In the genomic region with DNA sequence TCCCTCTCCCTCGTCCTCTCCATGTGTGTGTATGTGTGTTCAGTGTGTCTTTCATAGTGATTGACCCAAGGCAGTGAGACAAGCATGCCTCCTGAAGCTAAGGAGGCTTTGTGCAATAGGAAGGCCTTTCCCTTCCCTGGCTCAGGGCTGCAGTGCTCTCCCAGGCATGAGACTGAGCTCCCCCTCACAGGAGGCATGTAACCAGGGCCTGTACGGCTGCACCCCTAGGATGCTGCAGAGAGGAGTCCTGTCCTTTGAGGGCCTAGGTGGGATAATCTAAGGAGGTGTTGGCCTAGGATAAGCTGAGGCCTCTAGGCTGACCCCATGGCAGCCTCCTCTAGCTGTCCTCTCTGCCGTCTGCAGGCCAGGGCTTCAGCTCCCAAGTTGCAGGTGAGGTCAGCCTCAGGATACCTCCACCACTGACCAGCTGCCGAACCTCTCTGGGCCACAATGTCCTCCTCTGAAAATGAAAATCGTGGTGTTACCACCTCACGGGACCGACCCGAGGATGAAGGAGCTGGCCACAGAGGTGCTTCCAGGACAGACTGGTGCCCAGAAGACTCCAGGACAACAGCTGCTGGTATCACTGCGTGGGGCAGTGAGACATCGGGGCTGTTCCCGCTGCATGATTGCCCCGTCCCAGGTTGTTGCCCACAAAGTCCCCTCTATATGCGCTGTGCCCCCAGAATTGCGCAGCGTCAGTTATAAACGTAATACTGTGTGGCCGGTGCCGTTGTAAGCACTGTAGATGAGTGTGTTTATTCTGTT, we compare ENCODE assay signal across 18 cellular contexts.
A peak's percentile ranks its signal among the peaks of the same experiment; 100 is the strongest.
DNase-seq lines count a peak whose midpoint lies in the region; ATAC-seq and TF ChIP-seq lines count a peak whose summit lies in the region.
"Had no signal": no experiment of that assay in that cellular context is flagged by ENCODE, and none has a peak within 500 bp of the region (broad histone marks: within the 10 kb centered on the region; RNA-seq: fewer than 3 reads in every experiment).

No MANE protein-coding gene starts in this region.

- no peak overlapping the region for H3K9ac ChIP-seq in iPS-15b (ENCODE audit: low read depth, low read length)
- H3K9ac ChIP-seq: KMS-11 had no signal

- POLR2A ChIA-PET in HEK293T (lab: Yijun Ruan, JAX), result interaction anchor here (0.6 kb wide), 1 partner anchor 73 kb away, joined by 3 read pairs; no protein-coding TSS in a partner anchor

- no peaks in the 10 kb centered on the region for H3K9me3 ChIP-seq in iPS-15b (ENCODE audit: control insufficient read depth, insufficient read depth, low read length)

- H3K9me3 Mint-ChIP-seq in activated T-cell treated with anti-CD3 and anti-CD28 coated beads, Interleukin-2, amount 50 U/mL, for 24 hours, result no peaks in the 10 kb centered on the region
- H3K9me3 Mint-ChIP-seq in activated T-cell treated with anti-CD3 and anti-CD28 coated beads, Interleukin-2, amount 50 U/mL, for 72 hours, result no peaks in the 10 kb centered on the region
- no peaks in the 10 kb centered on the region for H3K9me3 Mint-ChIP-seq in activated naive CD8-positive, alpha-beta T cell treated with anti-CD3 and anti-CD28 coated beads, Interleukin-2, amount 50 U/mL, for 24 hours

- ATAC-seq in activated T-cell treated with anti-CD3 and anti-CD28 coated beads, Interleukin-2, amount 50 U/mL, for 72 hours (replicated peaks in 1 of 2), result no peak
- no peak for ATAC-seq in GM19324 (IDR thresholded peaks at IDR 0.05; ENCODE audit: low FRiP score, unreplicated experiment)
- ATAC-seq in activated naive CD8-positive, alpha-beta T cell treated with anti-CD3 and anti-CD28 coated beads, Interleukin-2, amount 50 U/mL, for 24 hours, result no peak

- H3K27me3 ChIP-seq in iPS-15b (ENCODE audit: control insufficient read depth, insufficient read depth, low read length), result peaks cover 21% of the 10 kb centered on the region

- peaks cover 8% of the 10 kb centered on the region for H3K4me1 Mint-ChIP-seq in activated T-cell treated with anti-CD3 and anti-CD28 coated beads, Interleukin-2, amount 50 U/mL, for 24 hours (ENCODE audit: low read depth)
- H3K4me1 Mint-ChIP-seq in activated T-cell treated with anti-CD3 and anti-CD28 coated beads, Interleukin-2, amount 50 U/mL, for 72 hours (ENCODE audit: low read depth), result peaks cover 11% of the 10 kb centered on the region
- peaks cover 6% of the 10 kb centered on the region for H3K4me1 Mint-ChIP-seq in activated naive CD8-positive, alpha-beta T cell treated with anti-CD3 and anti-CD28 coated beads, Interleukin-2, amount 50 U/mL, for 24 hours

- CTCF ChIA-PET in HEK293T (lab: Yijun Ruan, JAX), result no interaction called here

- peaks cover 79% of the 10 kb centered on the region for H3K27me3 Mint-ChIP-seq in activated T-cell treated with anti-CD3 and anti-CD28 coated beads, Interleukin-2, amount 50 U/mL, for 24 hours
- peaks cover 65% of the 10 kb centered on the region for H3K27me3 Mint-ChIP-seq in activated T-cell treated with anti-CD3 and anti-CD28 coated beads, Interleukin-2, amount 50 U/mL, for 72 hours (ENCODE audit: low read depth)
- H3K27me3 Mint-ChIP-seq in activated naive CD8-positive, alpha-beta T cell treated with anti-CD3 and anti-CD28 coated beads, Interleukin-2, amount 50 U/mL, for 24 hours, result peaks cover 38% of the 10 kb centered on the region

- H3K4me3 Mint-ChIP-seq in activated T-cell treated with anti-CD3 and anti-CD28 coated beads, Interleukin-2, amount 50 U/mL, for 24 hours, result no peak overlapping the region
- no peak overlapping the region for H3K4me3 Mint-ChIP-seq in activated T-cell treated with anti-CD3 and anti-CD28 coated beads, Interleukin-2, amount 50 U/mL, for 72 hours
- H3K4me3 Mint-ChIP-seq in activated naive CD8-positive, alpha-beta T cell treated with anti-CD3 and anti-CD28 coated beads, Interleukin-2, amount 50 U/mL, for 24 hours, result no peak overlapping the region
- H3K4me3 Mint-ChIP-seq: H9 had no signal

- H3K36me3 Mint-ChIP-seq in activated T-cell treated with anti-CD3 and anti-CD28 coated beads, Interleukin-2, amount 50 U/mL, for 24 hours (ENCODE audit: low read depth), result no peaks in the 10 kb centered on the region
- H3K36me3 Mint-ChIP-seq in activated T-cell treated with anti-CD3 and anti-CD28 coated beads, Interleukin-2, amount 50 U/mL, for 72 hours (ENCODE audit: insufficient read depth in 2 of 2), result no peaks in the 10 kb centered on the region
- no peaks in the 10 kb centered on the region for H3K36me3 Mint-ChIP-seq in activated naive CD8-positive, alpha-beta T cell treated with anti-CD3 and anti-CD28 coated beads, Interleukin-2, amount 50 U/mL, for 24 hours (ENCODE audit: low read depth)

- no peaks in the 10 kb centered on the region for H3K36me3 ChIP-seq in iPS-15b (ENCODE audit: control insufficient read depth, insufficient read depth, low read length)

- H3K4me3 ChIP-seq in iPS-15b (ENCODE audit: low read depth, low read length), result peak overlapping the region; percentile 36

- no peak overlapping the region for H3K27ac Mint-ChIP-seq in activated T-cell treated with anti-CD3 and anti-CD28 coated beads, Interleukin-2, amount 50 U/mL, for 24 hours
- H3K27ac Mint-ChIP-seq in activated T-cell treated with anti-CD3 and anti-CD28 coated beads, Interleukin-2, amount 50 U/mL, for 72 hours, result no peak overlapping the region
- H3K27ac Mint-ChIP-seq in activated naive CD8-positive, alpha-beta T cell treated with anti-CD3 and anti-CD28 coated beads, Interleukin-2, amount 50 U/mL, for 24 hours, result no peak overlapping the region
- H3K27ac Mint-ChIP-seq: H9 had no signal

- peaks cover 2% of the 10 kb centered on the region for H3K4me1 ChIP-seq in iPS-15b (ENCODE audit: control insufficient read depth, insufficient read depth, low read length)

- DNase-seq in activated T-cell treated with anti-CD3 and anti-CD28 coated beads, Interleukin-2, amount 50 U/mL, for 24 hours, result peak; percentile 20
- no peak for DNase-seq in activated T-cell treated with anti-CD3 and anti-CD28 coated beads, Interleukin-2, amount 50 U/mL, for 72 hours
- peak; percentile 4 for DNase-seq in HEK293T (ENCODE audit: extremely low spot score)
- no peak for DNase-seq in hippocampal formation (lab: John Stamatoyannopoulos, UW)
- DNase-seq in NOMO-1 (lab: John Stamatoyannopoulos, UW; ENCODE audit: unreplicated experiment in 2 of 2), result no peak
- DNase-seq in activated naive CD8-positive, alpha-beta T cell treated with anti-CD3 and anti-CD28 coated beads, Interleukin-2, amount 50 U/mL, for 24 hours, result no peak
- DNase-seq: AML-193, DMS79, MM.1S, NCI-H1105, NCI-H1694 treated with DMSO at 0.1 percent for 48 hours, NCI-H510A, NCI-H82, SIG-M5 had no signal

TF ChIP-seq in HEK293T, 16 proteins besides CTCF, POLR2A, EP300 and RAD21:
- TF ChIP-seq L3MBTL2 (conservative IDR thresholded peaks at IDR 0.05), result no peak
- no peak for TF ChIP-seq ZNF384 (IDR thresholded peaks at IDR 0.05)
- no peak for TF ChIP-seq FOXK2 (IDR thresholded peaks at IDR 0.05)
- TF ChIP-seq ARNT (IDR thresholded peaks at IDR 0.05), result no peak
- TF ChIP-seq FOXA1 (IDR thresholded peaks at IDR 0.05), result no peak
- TF ChIP-seq FOXM1 (IDR thresholded peaks at IDR 0.05; ENCODE audit: borderline replicate concordance), result no peak
- no peak for TF ChIP-seq ELF4 (IDR thresholded peaks at IDR 0.05)
- TF ChIP-seq SP1 (IDR thresholded peaks at IDR 0.05), result no peak
- no peak for TF ChIP-seq SUZ12 (IDR thresholded peaks at IDR 0.05)
- TF ChIP-seq LEF1 (IDR thresholded peaks at IDR 0.05; ENCODE audit: borderline replicate concordance), result no peak
- TF ChIP-seq, protein P1, sequence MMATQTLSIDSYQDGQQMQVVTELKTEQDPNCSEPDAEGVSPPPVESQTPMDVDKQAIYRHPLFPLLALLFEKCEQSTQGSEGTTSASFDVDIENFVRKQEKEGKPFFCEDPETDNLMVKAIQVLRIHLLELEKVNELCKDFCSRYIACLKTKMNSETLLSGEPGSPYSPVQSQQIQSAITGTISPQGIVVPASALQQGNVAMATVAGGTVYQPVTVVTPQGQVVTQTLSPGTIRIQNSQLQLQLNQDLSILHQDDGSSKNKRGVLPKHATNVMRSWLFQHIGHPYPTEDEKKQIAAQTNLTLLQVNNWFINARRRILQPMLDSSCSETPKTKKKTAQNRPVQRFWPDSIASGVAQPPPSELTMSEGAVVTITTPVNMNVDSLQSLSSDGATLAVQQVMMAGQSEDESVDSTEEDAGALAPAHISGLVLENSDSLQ (IDR thresholded peaks at IDR 0.05), result no peak
- TF ChIP-seq NFRKB (IDR thresholded peaks at IDR 0.05), result no peak
- no peak for TF ChIP-seq HDGF (IDR thresholded peaks at IDR 0.05; ENCODE audit: borderline replicate concordance)
- no peak for TF ChIP-seq BHLHE40 (IDR thresholded peaks at IDR 0.05; ENCODE audit: borderline replicate concordance)
- no peak for TF ChIP-seq TARDBP (IDR thresholded peaks at IDR 0.05)
- TF ChIP-seq CTBP1 (IDR thresholded peaks at IDR 0.05; ENCODE audit: borderline replicate concordance), result no peak

Comparison
In these comparisons a context has a peak if more than half of its experiments do, and no peak if none do; other contexts are left out.
1. DNase-seq: peak in activated T-cell treated with anti-CD3 and anti-CD28 coated beads, Interleukin-2, amount 50 U/mL, for 24 hours (single experiment) and HEK293T (single experiment); none in activated T-cell treated with anti-CD3 and anti-CD28 coated beads, Interleukin-2, amount 50 U/mL, for 72 hours (0 of 2), hippocampal formation (0 of 2), NOMO-1 (0 of 2) and activated naive CD8-positive, alpha-beta T cell treated with anti-CD3 and anti-CD28 coated beads, Interleukin-2, amount 50 U/mL, for 24 hours (single experiment).